Comparison of ENCODE assay signal across 8 cellular contexts in genomic region chr14:100383727-100384158, GRCh38. TPM values are rescaled to one million over a fixed set of nuclear protein-coding genes. Genes with fewer than 3 reads are reported as not detected.
DNase-seq lines count a peak whose midpoint lies in the region; ATAC-seq and TF ChIP-seq lines count a peak whose summit lies in the region.

No MANE protein-coding gene starts in this region.

- no peak overlapping the region for H3K4me3 ChIP-seq in HEK293 (ENCODE audit: low read depth, low read length)

- CTCF ChIA-PET in HEK293 (lab: Yijun Ruan, JAX), result interaction anchor here (0.7 to 8.7 kb wide), 28 partner anchors 8 to 1293 kb away, joined by 3 to 144 read pairs (median 4); a partner anchor contains a TSS

- DNase-seq in DMS79 treated with DMSO at 0.1 percent for 48 hours (lab: John Stamatoyannopoulos, UW), result peak; percentile 71
- peak; percentile 38 for DNase-seq in NCI-H2196 (lab: John Stamatoyannopoulos, UW; ENCODE audit: unreplicated experiment)
- peak; percentile 61 to 67 for DNase-seq in activated CD4-positive, alpha-beta T cell treated with anti-CD3 and anti-CD28 coated beads for 4 hours
- DNase-seq in dedifferentiated amniotic fluid mesenchymal stem cell (ENCODE audit: extremely low spot score), result peak; percentile 44
- DNase-seq in lung microvascular endothelial cell (ENCODE audit: low read depth in 2 of 2), result peak; percentile 67 to 83
- peak; percentile 23 to 32 for DNase-seq in stimulated activated CD8-positive, alpha-beta memory T cell treated with anti-CD3 and anti-CD28 coated beads, Interleukin-15, amount 100 ng/mL, for 48 hours (ENCODE audit: low read depth in 2 of 2)

- no peaks in the 10 kb centered on the region for H3K9me3 ChIP-seq in HEK293 (ENCODE audit: control insufficient read depth, insufficient read depth, low read depth, low read length)

- no peak overlapping the region for H3K27ac ChIP-seq in HEK293 (ENCODE audit: extremely low read depth, low read depth, low read length)

- POLR2A ChIA-PET in HEK293 (lab: Yijun Ruan, JAX), result interaction anchor here (1.0 kb wide), 1 partner anchor 262 kb away, joined by 3 read pairs; no protein-coding TSS in a partner anchor

- peaks cover 14% of the 10 kb centered on the region for H3K4me1 ChIP-seq in HEK293 (ENCODE audit: control insufficient read depth, insufficient read depth, low read length)

- ATAC-seq in HG02938 (IDR thresholded peaks at IDR 0.05; ENCODE audit: unreplicated experiment), result no peak

- peak; percentile 89 for TF ChIP-seq CTCF in HEK293 (tag by site-specific recombination; IDR thresholded peaks at IDR 0.05)

- no peaks in the 10 kb centered on the region for H3K36me3 ChIP-seq in HEK293 (ENCODE audit: control insufficient read depth in 2 of 2, insufficient read depth in 1 of 2, low read length in 2 of 2)

TF ChIP-seq in HEK293, 187 proteins besides CTCF, POLR2A, EP300 and RAD21 (continues in another document):
- TF ChIP-seq ZNF654 (tag by site-specific recombination; IDR thresholded peaks at IDR 0.05; ENCODE audit: low read depth), result peak; percentile 87
- TF ChIP-seq, protein P1, sequence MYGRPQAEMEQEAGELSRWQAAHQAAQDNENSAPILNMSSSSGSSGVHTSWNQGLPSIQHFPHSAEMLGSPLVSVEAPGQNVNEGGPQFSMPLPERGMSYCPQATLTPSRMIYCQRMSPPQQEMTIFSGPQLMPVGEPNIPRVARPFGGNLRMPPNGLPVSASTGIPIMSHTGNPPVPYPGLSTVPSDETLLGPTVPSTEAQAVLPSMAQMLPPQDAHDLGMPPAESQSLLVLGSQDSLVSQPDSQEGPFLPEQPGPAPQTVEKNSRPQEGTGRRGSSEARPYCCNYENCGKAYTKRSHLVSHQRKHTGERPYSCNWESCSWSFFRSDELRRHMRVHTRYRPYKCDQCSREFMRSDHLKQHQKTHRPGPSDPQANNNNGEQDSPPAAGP (tag by site-specific recombination; IDR thresholded peaks at IDR 0.05), result no peak
- TF ChIP-seq, protein P2, sequence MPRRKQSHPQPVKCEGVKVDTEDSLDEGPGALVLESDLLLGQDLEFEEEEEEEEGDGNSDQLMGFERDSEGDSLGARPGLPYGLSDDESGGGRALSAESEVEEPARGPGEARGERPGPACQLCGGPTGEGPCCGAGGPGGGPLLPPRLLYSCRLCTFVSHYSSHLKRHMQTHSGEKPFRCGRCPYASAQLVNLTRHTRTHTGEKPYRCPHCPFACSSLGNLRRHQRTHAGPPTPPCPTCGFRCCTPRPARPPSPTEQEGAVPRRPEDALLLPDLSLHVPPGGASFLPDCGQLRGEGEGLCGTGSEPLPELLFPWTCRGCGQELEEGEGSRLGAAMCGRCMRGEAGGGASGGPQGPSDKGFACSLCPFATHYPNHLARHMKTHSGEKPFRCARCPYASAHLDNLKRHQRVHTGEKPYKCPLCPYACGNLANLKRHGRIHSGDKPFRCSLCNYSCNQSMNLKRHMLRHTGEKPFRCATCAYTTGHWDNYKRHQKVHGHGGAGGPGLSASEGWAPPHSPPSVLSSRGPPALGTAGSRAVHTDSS (tag by site-specific recombination; IDR thresholded peaks at IDR 0.05), result no peak
- TF ChIP-seq ZNF2 (tag by site-specific recombination; IDR thresholded peaks at IDR 0.05), result peak; percentile 79; the same call in 1 of the 2 replicates
- TF ChIP-seq, protein P3, sequence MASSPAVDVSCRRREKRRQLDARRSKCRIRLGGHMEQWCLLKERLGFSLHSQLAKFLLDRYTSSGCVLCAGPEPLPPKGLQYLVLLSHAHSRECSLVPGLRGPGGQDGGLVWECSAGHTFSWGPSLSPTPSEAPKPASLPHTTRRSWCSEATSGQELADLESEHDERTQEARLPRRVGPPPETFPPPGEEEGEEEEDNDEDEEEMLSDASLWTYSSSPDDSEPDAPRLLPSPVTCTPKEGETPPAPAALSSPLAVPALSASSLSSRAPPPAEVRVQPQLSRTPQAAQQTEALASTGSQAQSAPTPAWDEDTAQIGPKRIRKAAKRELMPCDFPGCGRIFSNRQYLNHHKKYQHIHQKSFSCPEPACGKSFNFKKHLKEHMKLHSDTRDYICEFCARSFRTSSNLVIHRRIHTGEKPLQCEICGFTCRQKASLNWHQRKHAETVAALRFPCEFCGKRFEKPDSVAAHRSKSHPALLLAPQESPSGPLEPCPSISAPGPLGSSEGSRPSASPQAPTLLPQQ (tag by site-specific recombination; IDR thresholded peaks at IDR 0.05), result peak; percentile 93
- no peak for TF ChIP-seq HOXC10 (CRISPR knock-in tag; IDR thresholded peaks at IDR 0.05)
- TF ChIP-seq ZNF302 (tag by site-specific recombination; IDR thresholded peaks at IDR 0.05; ENCODE audit: low read depth), result no peak
- TF ChIP-seq, protein P4, sequence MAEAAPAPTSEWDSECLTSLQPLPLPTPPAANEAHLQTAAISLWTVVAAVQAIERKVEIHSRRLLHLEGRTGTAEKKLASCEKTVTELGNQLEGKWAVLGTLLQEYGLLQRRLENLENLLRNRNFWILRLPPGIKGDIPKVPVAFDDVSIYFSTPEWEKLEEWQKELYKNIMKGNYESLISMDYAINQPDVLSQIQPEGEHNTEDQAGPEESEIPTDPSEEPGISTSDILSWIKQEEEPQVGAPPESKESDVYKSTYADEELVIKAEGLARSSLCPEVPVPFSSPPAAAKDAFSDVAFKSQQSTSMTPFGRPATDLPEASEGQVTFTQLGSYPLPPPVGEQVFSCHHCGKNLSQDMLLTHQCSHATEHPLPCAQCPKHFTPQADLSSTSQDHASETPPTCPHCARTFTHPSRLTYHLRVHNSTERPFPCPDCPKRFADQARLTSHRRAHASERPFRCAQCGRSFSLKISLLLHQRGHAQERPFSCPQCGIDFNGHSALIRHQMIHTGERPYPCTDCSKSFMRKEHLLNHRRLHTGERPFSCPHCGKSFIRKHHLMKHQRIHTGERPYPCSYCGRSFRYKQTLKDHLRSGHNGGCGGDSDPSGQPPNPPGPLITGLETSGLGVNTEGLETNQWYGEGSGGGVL (tag by site-specific recombination; IDR thresholded peaks at IDR 0.05), result 0 out of 2 replicates have a peak, but pooled peaks have one; percentile 10
- no peak for TF ChIP-seq YY2 (tag by site-specific recombination; IDR thresholded peaks at IDR 0.05)
- TF ChIP-seq ZNF785 (tag by site-specific recombination; IDR thresholded peaks at IDR 0.05), result no peak
- TF ChIP-seq ZNF341 (tag by site-specific recombination; IDR thresholded peaks at IDR 0.05; ENCODE audit: low read depth), result 0 out of 2 replicates have a peak, but pooled peaks have one; percentile 26
- TF ChIP-seq ZBTB48 (tag by site-specific recombination; IDR thresholded peaks at IDR 0.05), result peak; percentile 74
- peak; percentile 47; the same call in 1 of the 2 replicates for TF ChIP-seq ZBTB17 (tag by site-specific recombination; IDR thresholded peaks at IDR 0.05)
- TF ChIP-seq ZBTB8A (tag by site-specific recombination; IDR thresholded peaks at IDR 0.05), result peak; percentile 24; the same call in 1 of the 2 replicates
- TF ChIP-seq ZFP69B (tag by site-specific recombination; IDR thresholded peaks at IDR 0.05), result peak; percentile 93
- peak; percentile 97 for TF ChIP-seq ZNF600 (tag by site-specific recombination; IDR thresholded peaks at IDR 0.05)
- TF ChIP-seq, protein P5, sequence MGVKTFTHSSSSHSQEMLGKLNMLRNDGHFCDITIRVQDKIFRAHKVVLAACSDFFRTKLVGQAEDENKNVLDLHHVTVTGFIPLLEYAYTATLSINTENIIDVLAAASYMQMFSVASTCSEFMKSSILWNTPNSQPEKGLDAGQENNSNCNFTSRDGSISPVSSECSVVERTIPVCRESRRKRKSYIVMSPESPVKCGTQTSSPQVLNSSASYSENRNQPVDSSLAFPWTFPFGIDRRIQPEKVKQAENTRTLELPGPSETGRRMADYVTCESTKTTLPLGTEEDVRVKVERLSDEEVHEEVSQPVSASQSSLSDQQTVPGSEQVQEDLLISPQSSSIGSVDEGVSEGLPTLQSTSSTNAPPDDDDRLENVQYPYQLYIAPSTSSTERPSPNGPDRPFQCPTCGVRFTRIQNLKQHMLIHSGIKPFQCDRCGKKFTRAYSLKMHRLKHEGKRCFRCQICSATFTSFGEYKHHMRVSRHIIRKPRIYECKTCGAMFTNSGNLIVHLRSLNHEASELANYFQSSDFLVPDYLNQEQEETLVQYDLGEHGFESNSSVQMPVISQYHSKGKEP (tag by site-specific recombination; IDR thresholded peaks at IDR 0.05), result no peak
- peak; percentile 37; the same call in 1 of the 2 replicates for TF ChIP-seq ZSCAN30 (tag by site-specific recombination; IDR thresholded peaks at IDR 0.05)
- TF ChIP-seq SP7 (tag by site-specific recombination; IDR thresholded peaks at IDR 0.05), result peak; percentile 23; the same call in 1 of the 2 replicates
- no peak for TF ChIP-seq ZBTB21 (tag by site-specific recombination; IDR thresholded peaks at IDR 0.05)
- peak; percentile 81 for TF ChIP-seq PATZ1 (tag by site-specific recombination; IDR thresholded peaks at IDR 0.05)
- no peak for TF ChIP-seq ZNF175 (tag by site-specific recombination; IDR thresholded peaks at IDR 0.05)
- peak; percentile 68 for TF ChIP-seq ZBTB20 (tag by site-specific recombination; IDR thresholded peaks at IDR 0.05)
- TF ChIP-seq ZNF23 (tag by site-specific recombination; IDR thresholded peaks at IDR 0.05; ENCODE audit: borderline replicate concordance), result no peak
- peak; percentile 23; the same call in 1 of the 2 replicates for TF ChIP-seq ZNF335 (tag by site-specific recombination; conservative IDR thresholded peaks at IDR 0.05)

RNA-seq across cellular contexts. Expression of gene WDR25, which starts 7.5 kb away (rescaled TPM):
- total RNA-seq in lung microvascular endothelial cell, result 21.4 and 40.3 TPM in 2 replicates
